13 cellular contexts compared by ENCODE assay signal in genomic region chr20:57783196-57783595, GRCh38.
DNase-seq lines count a peak whose midpoint lies in the region; FAIRE-seq and TF ChIP-seq lines count a peak whose summit lies in the region.
"Had no signal": no experiment of that assay in that cellular context is flagged by ENCODE, and none has a peak within 500 bp of the region (broad histone marks: within the 10 kb centered on the region; RNA-seq: fewer than 3 reads in every experiment).

No MANE protein-coding gene starts in this region.

- TF ChIP-seq RAD21 in H1 (IDR thresholded peaks at IDR 0.05 in 1 of 2, conservative IDR thresholded peaks at IDR 0.05 in 1 of 2; ENCODE audit: low read depth in 2 of 2, low read length in 2 of 2) = no peak

- H4K91ac ChIP-seq in H1 (replicated peaks; ENCODE audit: insufficient read length, low read length) = no peak overlapping the region
- peak overlapping the region; percentile 22 for H4K91ac ChIP-seq in trophoblast cell (ENCODE audit: low read depth, low read length)

- H3K4me2 ChIP-seq in BLaER1 (peak overlapping the region; percentile 70), H1 (ENCODE audit: insufficient read depth in 1 of 2, low read depth in 2 of 2, low read length in 2 of 2) (no peak overlapping the region), trophoblast cell (ENCODE audit: low read length) (no peak overlapping the region), GM23248 (ENCODE audit: unreplicated experiment) (no peak overlapping the region), mammary epithelial cell (ENCODE audit: insufficient read depth, low read depth, low read length) (no peak overlapping the region)

- no peak overlapping the region for H3K4me3 ChIP-seq in BLaER1
- no peak overlapping the region for H3K4me3 ChIP-seq in H7 (ENCODE audit: insufficient read depth, low read depth, low read length)
- no peak overlapping the region for H3K4me3 ChIP-seq in H1 (ENCODE audit: extremely low read depth in 1 of 4, insufficient read depth in 2 of 4, low read depth in 3 of 4, low read length in 4 of 4)
- no peak overlapping the region for H3K4me3 ChIP-seq in trophoblast cell (ENCODE audit: low read depth, low read length)
- no peak overlapping the region for H3K4me3 ChIP-seq in GM23248
- H3K4me3 ChIP-seq in mammary epithelial cell (replicated peaks in 1 of 3; ENCODE audit: insufficient read depth in 1 of 3, low read depth in 2 of 3, low read length in 3 of 3) = no peak overlapping the region
- H3K4me3 ChIP-seq: SJSA1 had no signal

- no peaks in the 10 kb centered on the region for H3K27me3 ChIP-seq in BLaER1
- H3K27me3 ChIP-seq in H7 (ENCODE audit: control insufficient read depth, insufficient read depth, low read length) = no peaks in the 10 kb centered on the region
- H3K27me3 ChIP-seq in H1 (replicated peaks in 1 of 4; ENCODE audit: control insufficient read depth in 3 of 4, extremely low read depth in 1 of 4, insufficient read depth in 3 of 4, low read length in 3 of 4) = no peaks in the 10 kb centered on the region
- no peaks in the 10 kb centered on the region for H3K27me3 ChIP-seq in trophoblast cell (ENCODE audit: insufficient read depth, low read length)
- H3K27me3 ChIP-seq in GM23248 (replicated peaks; ENCODE audit: insufficient read depth) = peaks cover 8% of the 10 kb centered on the region; the same call in 1 of the 2 replicates
- H3K27me3 ChIP-seq in mammary epithelial cell (ENCODE audit: insufficient read depth, low read length) = no peaks in the 10 kb centered on the region
- H3K27me3 ChIP-seq: SJSA1 had no signal

- H3K4ac ChIP-seq in H1 (replicated peaks; ENCODE audit: insufficient read length, low read depth, low read length) (no peak overlapping the region), trophoblast cell (ENCODE audit: low read depth, low read length) (no peak overlapping the region)

- no peak overlapping the region for H2BK15ac ChIP-seq in H1 (ENCODE audit: low read length)

- H3K79me1 ChIP-seq in H1 (ENCODE audit: low read depth, low read length) (no peaks in the 10 kb centered on the region), trophoblast cell (ENCODE audit: low read length) (peaks cover 6% of the 10 kb centered on the region)

- H4K8ac ChIP-seq in H1 (ENCODE audit: extremely low read depth, insufficient read depth, low read length) = no peak overlapping the region
- peak overlapping the region; percentile 26 for H4K8ac ChIP-seq in trophoblast cell (ENCODE audit: low read depth, low read length)

- H2AFZ ChIP-seq in H1 (ENCODE audit: low read length) (no peak overlapping the region), trophoblast cell (ENCODE audit: insufficient read depth, low read length, poor library complexity) (no peak overlapping the region), GM23248 (no peak overlapping the region), mammary epithelial cell (ENCODE audit: low read depth, low read length) (no peak overlapping the region)

- no peaks in the 10 kb centered on the region for H4K20me1 ChIP-seq in BLaER1
- no peaks in the 10 kb centered on the region for H4K20me1 ChIP-seq in H1 (replicated peaks in 1 of 2; ENCODE audit: control insufficient read depth in 1 of 2, insufficient read depth in 2 of 2, low read length in 2 of 2)
- no peaks in the 10 kb centered on the region for H4K20me1 ChIP-seq in GM23248 (ENCODE audit: insufficient read depth)
- H4K20me1 ChIP-seq in mammary epithelial cell (ENCODE audit: insufficient read depth, low read length) = no peaks in the 10 kb centered on the region

- H3K56ac ChIP-seq in H1 (replicated peaks; ENCODE audit: insufficient read length, low read depth, low read length) = no peak overlapping the region

- no peak overlapping the region for H3K14ac ChIP-seq in H1 (ENCODE audit: insufficient read length)
- H3K14ac ChIP-seq in trophoblast cell (ENCODE audit: low read length) = peak overlapping the region; percentile 37

- no peak overlapping the region for H3K18ac ChIP-seq in H1 (ENCODE audit: extremely low read depth, low read length)
- H3K18ac ChIP-seq in trophoblast cell (ENCODE audit: low read length) = no peak overlapping the region

- H3F3A ChIP-seq in GM23248 (ENCODE audit: insufficient read depth) = no peaks in the 10 kb centered on the region

- no TSS peak for BruUV-seq in mammary epithelial cell (replicated peaks; lab: Mats Ljungman, UMichigan)

- TF ChIP-seq POLR2A in H1 (IDR thresholded peaks at IDR 0.05; ENCODE audit: control extremely low read depth in 1 of 2, low read depth in 2 of 2, low read length in 2 of 2) = no peak

- no peak for FAIRE-seq in H1 (lab: Jason Lieb, UNC)

- H3K23me2 ChIP-seq in H1 (ENCODE audit: low read depth, low read length) = peaks cover 8% of the 10 kb centered on the region; the same call in 1 of the 2 replicates

- TF ChIP-seq CTCF in H1 (IDR thresholded peaks at IDR 0.05; ENCODE audit: control extremely low read depth in 1 of 3, insufficient read depth in 1 of 3, low read depth in 1 of 3, low read length in 3 of 3) (no peak), mammary epithelial cell (conservative IDR thresholded peaks at IDR 0.05 in 1 of 2, IDR thresholded peaks at IDR 0.05 in 1 of 2; ENCODE audit: extremely low read depth in 1 of 2, insufficient read depth in 1 of 2, low read depth in 1 of 2, low read length in 2 of 2) (no peak)

- WGBS in H1 (ENCODE audit: extremely low coverage in 1 of 2, insufficient coverage in 1 of 2, insufficient read length in 1 of 2, insufficient replicate concordance in 2 of 2, low coverage in 1 of 2, low lambda C conversion rate in 2 of 2, missing lambda C conversion rate in 1 of 2), 2 experiments = 90% methylated on average over 3 of the region's 4 CpGs; no CpG with 5 or more reads in 1 of the 2 experiments
- WGBS in trophoblast cell (ENCODE audit: extremely low coverage, insufficient coverage, insufficient read length) = no CpG with 5 or more reads among the region's 4 CpGs
- WGBS in GM23248 (ENCODE audit: low coverage in 1 of 2, low lambda C conversion rate in 2 of 2, missing lambda C conversion rate in 2 of 2), 2 experiments = 83 to 84% methylated on average over 3 to 4 of the region's 4 CpGs
- WGBS in mammary epithelial cell (ENCODE audit: low coverage, missing lambda C conversion rate) = 82% methylated on average over 3 of the region's 4 CpGs

- no peaks in the 10 kb centered on the region for H3K9me2 ChIP-seq in GM23248 (ENCODE audit: insufficient read depth)

- POLR2A ChIA-PET in H1 (lab: Charles Lee; ENCODE audit: partially characterized antibody) = interaction anchor here (0.6 kb wide), 1 partner anchor 61 kb away, joined by 3 read pairs; no protein-coding TSS in a partner anchor

- no peak overlapping the region for H4K5ac ChIP-seq in H1 (ENCODE audit: insufficient read length, low read depth, low read length)

- H3K79me2 ChIP-seq in H1 (ENCODE audit: control insufficient read depth in 1 of 2, insufficient read depth in 2 of 2, low read length in 2 of 2) (no peaks in the 10 kb centered on the region), trophoblast cell (ENCODE audit: control insufficient read depth, insufficient read depth, low read length, poor library complexity) (no peaks in the 10 kb centered on the region), GM23248 (ENCODE audit: insufficient read depth) (no peaks in the 10 kb centered on the region), mammary epithelial cell (ENCODE audit: insufficient read depth, low read length) (no peaks in the 10 kb centered on the region)

- DNase-seq in H7 (peak; percentile 22), H1 (ENCODE audit: low read depth in 1 of 2, low spot score in 2 of 2) (no peak), trophoblast cell (no peak), SW 1271 (lab: John Stamatoyannopoulos, UW) (no peak), HT-29 (ENCODE audit: low spot score) (no peak), GM23248 (no peak), mammary epithelial cell (no peak)
- DNase-seq: DND-41, KBM-7, MV-4-11, NCI-H1694 treated with DMSO at 0.1 percent for 48 hours had no signal

- CTCF ChIA-PET in H1 (lab: Charles Lee; ENCODE audit: partially characterized antibody) (interaction anchor here (1.2 kb wide), 1 partner anchor 214 kb away, joined by 3 read pairs; no protein-coding TSS in a partner anchor), mammary epithelial cell (lab: Charles Lee; ENCODE audit: low non-redundant PET) (no interaction called here)

- no peak for TF ChIP-seq EP300 in H1 (IDR thresholded peaks at IDR 0.05; ENCODE audit: borderline replicate concordance in 1 of 2, low read depth in 2 of 2, low read length in 2 of 2)

- no peak overlapping the region for H3K9ac ChIP-seq in BLaER1
- no peak overlapping the region for H3K9ac ChIP-seq in H1 (replicated peaks in 1 of 4; ENCODE audit: extremely low read depth in 1 of 4, low read depth in 3 of 4, low read length in 3 of 4)
- no peak overlapping the region for H3K9ac ChIP-seq in trophoblast cell (ENCODE audit: low read length)
- no peak overlapping the region for H3K9ac ChIP-seq in GM23248
- H3K9ac ChIP-seq in mammary epithelial cell (ENCODE audit: insufficient read depth, low read length) = no peak overlapping the region

- no peak overlapping the region for H2BK120ac ChIP-seq in H1 (replicated peaks; ENCODE audit: low read depth, low read length)
- peak overlapping the region; percentile 12 for H2BK120ac ChIP-seq in trophoblast cell (ENCODE audit: insufficient read depth, low read length, poor library complexity)

- no peak overlapping the region; the same call in 1 of the 2 replicates for H3K27ac ChIP-seq in BLaER1
- no peak overlapping the region for H3K27ac ChIP-seq in H1 (ENCODE audit: low read depth, low read length)
- H3K27ac ChIP-seq in trophoblast cell (ENCODE audit: low read depth, low read length) = no peak overlapping the region
- H3K27ac ChIP-seq in GM23248 = no peak overlapping the region
- H3K27ac ChIP-seq in mammary epithelial cell (ENCODE audit: insufficient read depth, low read depth, low read length) = no peak overlapping the region
- H3K27ac ChIP-seq: SJSA1 had no signal

- intact Hi-C loops in mammary epithelial cell (cut with micrococcal nuclease) = no loop called here

- H3K36me3 ChIP-seq in BLaER1 (no peaks in the 10 kb centered on the region), H7 (replicated peaks; ENCODE audit: control insufficient read depth, insufficient read depth, low read length) (no peaks in the 10 kb centered on the region), H1 (ENCODE audit: control insufficient read depth in 2 of 4, insufficient read depth in 4 of 4, low read length in 3 of 4) (no peaks in the 10 kb centered on the region), trophoblast cell (ENCODE audit: control insufficient read depth in 1 of 2, insufficient read depth in 2 of 2, low read length in 2 of 2) (no peaks in the 10 kb centered on the region), GM23248 (ENCODE audit: low read depth) (no peaks in the 10 kb centered on the region), mammary epithelial cell (ENCODE audit: insufficient read depth, low read length) (no peaks in the 10 kb centered on the region)
- H3K36me3 ChIP-seq: SJSA1 had no signal

- H2BK20ac ChIP-seq in H1 (ENCODE audit: low read length) = 0 out of 2 replicates have a peak overlapping the region, but pooled peaks have one; percentile 13

- no peak overlapping the region for H4K12ac ChIP-seq in trophoblast cell (ENCODE audit: low read depth, low read length)

- no peaks in the 10 kb centered on the region for H3K9me3 ChIP-seq in BLaER1
- H3K9me3 ChIP-seq in H1 (ENCODE audit: insufficient read depth in 2 of 2, low read depth in 1 of 2, low read length in 1 of 2) = no peaks in the 10 kb centered on the region
- H3K9me3 ChIP-seq in trophoblast cell (ENCODE audit: insufficient read depth, low read depth, low read length) = peaks cover 5% of the 10 kb centered on the region
- H3K9me3 ChIP-seq in GM23248 (ENCODE audit: low read depth) = no peaks in the 10 kb centered on the region
- no peaks in the 10 kb centered on the region for H3K9me3 ChIP-seq in mammary epithelial cell (replicated peaks; ENCODE audit: insufficient read depth, low read length)
- H3K9me3 ChIP-seq: SJSA1 had no signal

- H3K23ac ChIP-seq in H1 (ENCODE audit: insufficient read length) (no peak overlapping the region), trophoblast cell (ENCODE audit: low read length) (no peak overlapping the region)

- H2AK5ac ChIP-seq in H1 (ENCODE audit: low read depth, low read length) (no peak overlapping the region), trophoblast cell (ENCODE audit: low read length) (peak overlapping the region; percentile 55)

- in situ Hi-C loops in GM23248 (cut with MboI) = no loop called here
- in situ Hi-C loops in mammary epithelial cell (cut with MboI; ENCODE audit: low sequenced_read_pairs in 2 of 2) = no loop called here

- H2BK12ac ChIP-seq in H1 (ENCODE audit: low read depth, low read length) = peak overlapping the region; percentile 27; the same call in 1 of the 2 replicates
- H2BK12ac ChIP-seq in trophoblast cell (ENCODE audit: low read length) = peak overlapping the region; percentile 55

- H2BK5ac ChIP-seq in H1 (ENCODE audit: low read depth, low read length) = no peak overlapping the region
- no peak overlapping the region for H2BK5ac ChIP-seq in trophoblast cell (ENCODE audit: low read depth, low read length, poor library complexity)

- H3K4me1 ChIP-seq in BLaER1 = peaks cover 37% of the 10 kb centered on the region
- peaks cover 0 to 5% (median 2%) of the 10 kb centered on the region in 4 experiments; a peak in 3 of 7 replicates for H3K4me1 ChIP-seq in H1 (replicated peaks in 1 of 4; ENCODE audit: control insufficient read depth in 3 of 4, insufficient read depth in 4 of 4, low read length in 3 of 4)
- peaks cover 3 to 5% of the 10 kb centered on the region in 2 experiments for H3K4me1 ChIP-seq in trophoblast cell (ENCODE audit: control insufficient read depth in 1 of 2, insufficient read depth in 2 of 2, low read length in 2 of 2)
- no peaks in the 10 kb centered on the region for H3K4me1 ChIP-seq in GM23248 (ENCODE audit: insufficient read depth)
- H3K4me1 ChIP-seq in mammary epithelial cell (ENCODE audit: insufficient read depth, low read length) = no peaks in the 10 kb centered on the region
- H3K4me1 ChIP-seq: SJSA1 had no signal

- dilution Hi-C loops in mammary epithelial cell (cut with HindIII; ENCODE audit: low sequenced_read_pairs) = no loop called here
